1 cellular context compared by ENCODE assay signal in genomic region chr4:76607266-76607799, GRCh38.
TF ChIP-seq lines count a peak whose summit lies in the region.

No MANE protein-coding gene starts in this region.

TF ChIP-seq in GM12878, 131 proteins besides CTCF, POLR2A, EP300 and RAD21 (continued from another document and continues in another):
- TF ChIP-seq ZNF592 (IDR thresholded peaks at IDR 0.05) = no peak
- TF ChIP-seq NR2F1 (conservative IDR thresholded peaks at IDR 0.05) = no peak
- no peak for TF ChIP-seq POLR2AphosphoS2 (IDR thresholded peaks at IDR 0.05; ENCODE audit: low read depth, low read length)
- no peak for TF ChIP-seq ATF7 (IDR thresholded peaks at IDR 0.05; ENCODE audit: low read depth)
- TF ChIP-seq, protein P1, sequence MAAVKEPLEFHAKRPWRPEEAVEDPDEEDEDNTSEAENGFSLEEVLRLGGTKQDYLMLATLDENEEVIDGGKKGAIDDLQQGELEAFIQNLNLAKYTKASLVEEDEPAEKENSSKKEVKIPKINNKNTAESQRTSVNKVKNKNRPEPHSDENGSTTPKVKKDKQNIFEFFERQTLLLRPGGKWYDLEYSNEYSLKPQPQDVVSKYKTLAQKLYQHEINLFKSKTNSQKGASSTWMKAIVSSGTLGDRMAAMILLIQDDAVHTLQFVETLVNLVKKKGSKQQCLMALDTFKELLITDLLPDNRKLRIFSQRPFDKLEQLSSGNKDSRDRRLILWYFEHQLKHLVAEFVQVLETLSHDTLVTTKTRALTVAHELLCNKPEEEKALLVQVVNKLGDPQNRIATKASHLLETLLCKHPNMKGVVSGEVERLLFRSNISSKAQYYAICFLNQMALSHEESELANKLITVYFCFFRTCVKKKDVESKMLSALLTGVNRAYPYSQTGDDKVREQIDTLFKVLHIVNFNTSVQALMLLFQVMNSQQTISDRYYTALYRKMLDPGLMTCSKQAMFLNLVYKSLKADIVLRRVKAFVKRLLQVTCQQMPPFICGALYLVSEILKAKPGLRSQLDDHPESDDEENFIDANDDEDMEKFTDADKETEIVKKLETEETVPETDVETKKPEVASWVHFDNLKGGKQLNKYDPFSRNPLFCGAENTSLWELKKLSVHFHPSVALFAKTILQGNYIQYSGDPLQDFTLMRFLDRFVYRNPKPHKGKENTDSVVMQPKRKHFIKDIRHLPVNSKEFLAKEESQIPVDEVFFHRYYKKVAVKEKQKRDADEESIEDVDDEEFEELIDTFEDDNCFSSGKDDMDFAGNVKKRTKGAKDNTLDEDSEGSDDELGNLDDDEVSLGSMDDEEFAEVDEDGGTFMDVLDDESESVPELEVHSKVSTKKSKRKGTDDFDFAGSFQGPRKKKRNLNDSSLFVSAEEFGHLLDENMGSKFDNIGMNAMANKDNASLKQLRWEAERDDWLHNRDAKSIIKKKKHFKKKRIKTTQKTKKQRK (IDR thresholded peaks at IDR 0.05; ENCODE audit: low read depth, low read length) = no peak
- 0 out of 2 replicates have a peak, but pooled peaks have one; percentile 28 for TF ChIP-seq PML (IDR thresholded peaks at IDR 0.05; ENCODE audit: low read length)
- peak; percentile 86; the same call in 1 of the 2 replicates for TF ChIP-seq ZNF384 (IDR thresholded peaks at IDR 0.05; ENCODE audit: borderline replicate concordance, low read depth, low read length)
- no peak for TF ChIP-seq BACH1 (IDR thresholded peaks at IDR 0.05; ENCODE audit: borderline replicate concordance)
- no peak for TF ChIP-seq SUPT20H (IDR thresholded peaks at IDR 0.05; ENCODE audit: borderline replicate concordance, control insufficient read depth, low read depth, low read length)
- no peak for TF ChIP-seq ZBTB33 (IDR thresholded peaks at IDR 0.05)
- TF ChIP-seq, protein P2, sequence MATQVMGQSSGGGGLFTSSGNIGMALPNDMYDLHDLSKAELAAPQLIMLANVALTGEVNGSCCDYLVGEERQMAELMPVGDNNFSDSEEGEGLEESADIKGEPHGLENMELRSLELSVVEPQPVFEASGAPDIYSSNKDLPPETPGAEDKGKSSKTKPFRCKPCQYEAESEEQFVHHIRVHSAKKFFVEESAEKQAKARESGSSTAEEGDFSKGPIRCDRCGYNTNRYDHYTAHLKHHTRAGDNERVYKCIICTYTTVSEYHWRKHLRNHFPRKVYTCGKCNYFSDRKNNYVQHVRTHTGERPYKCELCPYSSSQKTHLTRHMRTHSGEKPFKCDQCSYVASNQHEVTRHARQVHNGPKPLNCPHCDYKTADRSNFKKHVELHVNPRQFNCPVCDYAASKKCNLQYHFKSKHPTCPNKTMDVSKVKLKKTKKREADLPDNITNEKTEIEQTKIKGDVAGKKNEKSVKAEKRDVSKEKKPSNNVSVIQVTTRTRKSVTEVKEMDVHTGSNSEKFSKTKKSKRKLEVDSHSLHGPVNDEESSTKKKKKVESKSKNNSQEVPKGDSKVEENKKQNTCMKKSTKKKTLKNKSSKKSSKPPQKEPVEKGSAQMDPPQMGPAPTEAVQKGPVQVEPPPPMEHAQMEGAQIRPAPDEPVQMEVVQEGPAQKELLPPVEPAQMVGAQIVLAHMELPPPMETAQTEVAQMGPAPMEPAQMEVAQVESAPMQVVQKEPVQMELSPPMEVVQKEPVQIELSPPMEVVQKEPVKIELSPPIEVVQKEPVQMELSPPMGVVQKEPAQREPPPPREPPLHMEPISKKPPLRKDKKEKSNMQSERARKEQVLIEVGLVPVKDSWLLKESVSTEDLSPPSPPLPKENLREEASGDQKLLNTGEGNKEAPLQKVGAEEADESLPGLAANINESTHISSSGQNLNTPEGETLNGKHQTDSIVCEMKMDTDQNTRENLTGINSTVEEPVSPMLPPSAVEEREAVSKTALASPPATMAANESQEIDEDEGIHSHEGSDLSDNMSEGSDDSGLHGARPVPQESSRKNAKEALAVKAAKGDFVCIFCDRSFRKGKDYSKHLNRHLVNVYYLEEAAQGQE (IDR thresholded peaks at IDR 0.05; ENCODE audit: low read depth, low read length) = no peak
- TF ChIP-seq YY1 (IDR thresholded peaks at IDR 0.05; ENCODE audit: low read depth, low read length) = 0 out of 2 replicates have a peak, but pooled peaks have one; percentile 20
- no peak for TF ChIP-seq ZBTB40 (IDR thresholded peaks at IDR 0.05; ENCODE audit: borderline replicate concordance)
- no peak for TF ChIP-seq NR2C2 (IDR thresholded peaks at IDR 0.05; ENCODE audit: borderline replicate concordance, control insufficient read depth, insufficient read length, low read depth)
- TF ChIP-seq CREB1 (IDR thresholded peaks at IDR 0.05; ENCODE audit: low read depth) = 0 out of 2 replicates have a peak, but pooled peaks have one; percentile 18
- no peak for TF ChIP-seq STAT1 (conservative IDR thresholded peaks at IDR 0.05)
- no peak for TF ChIP-seq IRF5 (IDR thresholded peaks at IDR 0.05; ENCODE audit: borderline replicate concordance)
- TF ChIP-seq TBL1XR1 (IDR thresholded peaks at IDR 0.05; ENCODE audit: low read depth, low read length) = peak; percentile 73
- no peak for TF ChIP-seq GATAD2B (conservative IDR thresholded peaks at IDR 0.05; ENCODE audit: low read depth)
- no peak for TF ChIP-seq FOS (IDR thresholded peaks at IDR 0.05; ENCODE audit: borderline replicate concordance, extremely low read depth, insufficient read length)
- TF ChIP-seq ZSCAN29 (IDR thresholded peaks at IDR 0.05) = no peak
- no peak for TF ChIP-seq SREBF1 (IDR thresholded peaks at IDR 0.05; ENCODE audit: low read length)
- TF ChIP-seq POU2F2 (IDR thresholded peaks at IDR 0.05; ENCODE audit: borderline replicate concordance, low read depth, low read length) = no peak
- TF ChIP-seq BCL3 (IDR thresholded peaks at IDR 0.05; ENCODE audit: borderline replicate concordance, insufficient read depth, low read depth, low read length, poor library complexity, severe bottlenecking) = no peak
- peak in 1 of 2 experiments; percentile 46; a peak in 1 of 4 replicates for TF ChIP-seq CEBPB (IDR thresholded peaks at IDR 0.05; ENCODE audit: borderline replicate concordance in 1 of 2, low read depth in 2 of 2, low read length in 2 of 2)
- no peak for TF ChIP-seq E4F1 (IDR thresholded peaks at IDR 0.05; ENCODE audit: borderline replicate concordance, partially characterized antibody)
- TF ChIP-seq TCF3 (IDR thresholded peaks at IDR 0.05; ENCODE audit: borderline replicate concordance, insufficient read depth, low read depth, low read length) = no peak
- TF ChIP-seq, protein P3, sequence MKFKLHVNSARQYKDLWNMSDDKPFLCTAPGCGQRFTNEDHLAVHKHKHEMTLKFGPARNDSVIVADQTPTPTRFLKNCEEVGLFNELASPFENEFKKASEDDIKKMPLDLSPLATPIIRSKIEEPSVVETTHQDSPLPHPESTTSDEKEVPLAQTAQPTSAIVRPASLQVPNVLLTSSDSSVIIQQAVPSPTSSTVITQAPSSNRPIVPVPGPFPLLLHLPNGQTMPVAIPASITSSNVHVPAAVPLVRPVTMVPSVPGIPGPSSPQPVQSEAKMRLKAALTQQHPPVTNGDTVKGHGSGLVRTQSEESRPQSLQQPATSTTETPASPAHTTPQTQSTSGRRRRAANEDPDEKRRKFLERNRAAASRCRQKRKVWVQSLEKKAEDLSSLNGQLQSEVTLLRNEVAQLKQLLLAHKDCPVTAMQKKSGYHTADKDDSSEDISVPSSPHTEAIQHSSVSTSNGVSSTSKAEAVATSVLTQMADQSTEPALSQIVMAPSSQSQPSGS (IDR thresholded peaks at IDR 0.05; ENCODE audit: low read length) = peak; percentile 81
